2 cellular contexts compared by ENCODE assay signal in genomic region chr2:167340322-167340721, GRCh38.
TF ChIP-seq lines count a peak whose summit lies in the region.

No MANE protein-coding gene starts in this region.

TF ChIP-seq in GM23338, 12 proteins besides CTCF, POLR2A, EP300 and RAD21 (continued from another document):
- no peak for TF ChIP-seq ZNF462 (CRISPR knock-in tag; IDR thresholded peaks at IDR 0.05)

TF ChIP-seq in WTC11, 78 proteins besides CTCF, POLR2A, EP300 and RAD21 (continued from another document):
- no peak for TF ChIP-seq PRDM15 (CRISPR knock-in tag; IDR thresholded peaks at IDR 0.05)
